Comparison of ENCODE assay signal across 9 cellular contexts in genomic region chr14:53055003-53055402, GRCh38.
A peak's percentile ranks its signal among the peaks of the same experiment; 100 is the strongest.
DNase-seq lines count a peak whose midpoint lies in the region; ATAC-seq, FAIRE-seq and TF ChIP-seq lines count a peak whose summit lies in the region.
"Had no signal": no experiment of that assay in that cellular context is flagged by ENCODE, and none has a peak within 500 bp of the region (broad histone marks: within the 10 kb centered on the region; RNA-seq: fewer than 3 reads in every experiment).

No MANE protein-coding gene starts in this region.

- no peak overlapping the region for H3K9ac ChIP-seq in keratinocyte (ENCODE audit: control insufficient read depth, extremely low read depth, insufficient read depth, low read length)

- H3K36me3 Mint-ChIP-seq in activated naive CD4-positive, alpha-beta T cell treated with anti-CD3 and anti-CD28 coated beads, Interleukin-2, amount 50 U/mL, for 72 hours = peaks cover 0 to 10% of the 10 kb centered on the region in 2 donors
- peaks cover 30% of the 10 kb centered on the region for H3K36me3 Mint-ChIP-seq in activated naive CD4-positive, alpha-beta T cell treated with anti-CD3 and anti-CD28 coated beads, Interleukin-2, amount 10 ng/mL, durations not matched to agents 7 days and 5 days

- H3K4me3 ChIP-seq in keratinocyte (ENCODE audit: control insufficient read depth in 2 of 3, extremely low read depth in 1 of 3, insufficient read depth in 2 of 3, low read depth in 1 of 3, low read length in 3 of 3) (no peak overlapping the region), tibial artery (no peak overlapping the region)

- peak; percentile 75 for FAIRE-seq in keratinocyte (lab: Jason Lieb, UNC)

- H3K27ac Mint-ChIP-seq in activated naive CD4-positive, alpha-beta T cell treated with anti-CD3 and anti-CD28 coated beads, Interleukin-2, amount 50 U/mL, for 72 hours = no peak overlapping the region
- no peak overlapping the region for H3K27ac Mint-ChIP-seq in activated naive CD4-positive, alpha-beta T cell treated with anti-CD3 and anti-CD28 coated beads, Interleukin-2, amount 10 ng/mL, durations not matched to agents 7 days and 5 days
- H3K27ac Mint-ChIP-seq: dendritic cell treated with granulocyte-macrophage colony-stimulating factor and Interleukin-4, amounts not matched to agents 40 ng/mL and 50 ng/mL, for 4 days had no signal

- dilution Hi-C loops in keratinocyte (cut with MboI; ENCODE audit: extremely low pct_ligation_motif_present, low sequenced_read_pairs) = no loop called here

- H3K36me3 ChIP-seq in keratinocyte (ENCODE audit: control insufficient read depth in 2 of 2, extremely low read depth in 1 of 2, insufficient read depth in 2 of 2, low read length in 2 of 2) = peaks cover 0 to 2% of the 10 kb centered on the region in 2 experiments
- H3K36me3 ChIP-seq in tibial artery = peaks cover 0 to 4% (median 0%) of the 10 kb centered on the region in 3 donors

- no peak overlapping the region for H3K4me2 ChIP-seq in keratinocyte (ENCODE audit: control insufficient read depth, extremely low read depth, insufficient read depth, low read depth, low read length)

- peaks cover 2% of the 10 kb centered on the region for H3K4me1 Mint-ChIP-seq in activated naive CD4-positive, alpha-beta T cell treated with anti-CD3 and anti-CD28 coated beads, Interleukin-2, amount 10 ng/mL, durations not matched to agents 7 days and 5 days

- H3K27ac ChIP-seq in keratinocyte (ENCODE audit: control insufficient read depth, insufficient read depth, low read length) (no peak overlapping the region), tibial artery (no peak overlapping the region)

- H3K27me3 ChIP-seq in keratinocyte (ENCODE audit: control insufficient read depth, extremely low read depth, insufficient read depth, low read length) (no peaks in the 10 kb centered on the region), tibial artery (no peaks in the 10 kb centered on the region)

- no peaks in the 10 kb centered on the region for H3K9me3 Mint-ChIP-seq in activated naive CD4-positive, alpha-beta T cell treated with anti-CD3 and anti-CD28 coated beads, Interleukin-2, amount 50 U/mL, for 72 hours
- H3K9me3 Mint-ChIP-seq in activated naive CD4-positive, alpha-beta T cell treated with anti-CD3 and anti-CD28 coated beads, Interleukin-2, amount 10 ng/mL, durations not matched to agents 7 days and 5 days = no peaks in the 10 kb centered on the region
- H3K9me3 Mint-ChIP-seq: dendritic cell treated with granulocyte-macrophage colony-stimulating factor and Interleukin-4, amounts not matched to agents 40 ng/mL and 50 ng/mL, for 4 days had no signal

- no peaks in the 10 kb centered on the region for H3K4me1 ChIP-seq in keratinocyte (ENCODE audit: control insufficient read depth, extremely low read depth, insufficient read depth, low read length)
- peaks cover 0 to 11% (median 0%) of the 10 kb centered on the region in 4 donors for H3K4me1 ChIP-seq in tibial artery

- no peaks in the 10 kb centered on the region for H4K20me1 ChIP-seq in keratinocyte (ENCODE audit: control insufficient read depth, extremely low read depth, insufficient read depth, low read length)

- H3K27me3 Mint-ChIP-seq in activated naive CD4-positive, alpha-beta T cell treated with anti-CD3 and anti-CD28 coated beads, Interleukin-2, amount 10 ng/mL, durations not matched to agents 7 days and 5 days = no peaks in the 10 kb centered on the region
- H3K27me3 Mint-ChIP-seq: dendritic cell treated with granulocyte-macrophage colony-stimulating factor and Interleukin-4, amounts not matched to agents 40 ng/mL and 50 ng/mL, for 4 days had no signal

- intact Hi-C loops in tibial artery (cut with DNase I; ENCODE audit: low total_unique reads) = loop anchor here (10.0 kb wide), 1 partner anchor 230 kb away; no protein-coding TSS in a partner anchor

- peak in 2 of 3 experiments; percentile 55 to 65 for TF ChIP-seq CTCF in keratinocyte (optimal IDR thresholded peaks at IDR 0.05 in 1 of 3, IDR thresholded peaks at IDR 0.05 in 1 of 3, conservative IDR thresholded peaks at IDR 0.05 in 1 of 3; ENCODE audit: extremely low read depth in 1 of 3, insufficient read depth in 2 of 3, low read length in 3 of 3)
- TF ChIP-seq CTCF in tibial artery (IDR thresholded peaks at IDR 0.05) = peak; percentile 50 to 68

- DNase-seq in activated naive CD4-positive, alpha-beta T cell treated with anti-CD3 and anti-CD28 coated beads, Interleukin-2, amount 50 U/mL, for 72 hours (ENCODE audit: low spot score in 2 of 2) = no peak
- DNase-seq in activated naive CD4-positive, alpha-beta T cell treated with anti-CD3 and anti-CD28 coated beads, Interleukin-2, amount 10 ng/mL, durations not matched to agents 7 days and 5 days = no peak
- peak; percentile 35 for DNase-seq in NCI-H526 treated with DMSO at 0.1 percent for 48 hours (lab: John Stamatoyannopoulos, UW)
- DNase-seq in T47D (ENCODE audit: low read depth in 1 of 2, low spot score in 1 of 2) = peak; percentile 50 to 68
- DNase-seq in keratinocyte (ENCODE audit: low read depth, low spot score) = no peak
- DNase-seq in tibial artery = no peak

- H2AFZ ChIP-seq in keratinocyte (ENCODE audit: control insufficient read depth, low read length) = no peak overlapping the region

- H3K4me3 Mint-ChIP-seq in activated naive CD4-positive, alpha-beta T cell treated with anti-CD3 and anti-CD28 coated beads, Interleukin-2, amount 10 ng/mL, durations not matched to agents 7 days and 5 days = no peak overlapping the region
- H3K4me3 Mint-ChIP-seq: dendritic cell treated with granulocyte-macrophage colony-stimulating factor and Interleukin-4, amounts not matched to agents 40 ng/mL and 50 ng/mL, for 4 days had no signal

- no peaks in the 10 kb centered on the region for H3K9me1 ChIP-seq in keratinocyte (ENCODE audit: control insufficient read depth, extremely low read depth, insufficient read depth, low read length)

- no peaks in the 10 kb centered on the region for H3K79me2 ChIP-seq in keratinocyte (ENCODE audit: control insufficient read depth, insufficient read depth, low read length)

- in situ Hi-C loops in T47D (cut with HindIII; ENCODE audit: low pct_unique_long_range_greater_than_20kb, low sequenced_read_pairs) = no loop called here

- CTCF ChIA-PET in activated naive CD4-positive, alpha-beta T cell treated with anti-CD3 and anti-CD28 coated beads, Interleukin-2, amount 10 ng/mL, durations not matched to agents 7 days and 5 days (lab: Charles Lee) = interaction anchor here (1.0 to 3.4 kb wide), 12 partner anchors 9 to 251 kb away, joined by 4 to 12 read pairs (median 6); partner anchors contain the start of gene DDHD1

- peak; percentile 40 to 62 for ATAC-seq in activated naive CD4-positive, alpha-beta T cell treated with anti-CD3 and anti-CD28 coated beads, Interleukin-2, amount 50 U/mL, for 72 hours
- peak; percentile 54 for ATAC-seq in HG03066 (IDR thresholded peaks at IDR 0.05; ENCODE audit: low read depth, unreplicated experiment)
- no peak for ATAC-seq in HG03175 (IDR thresholded peaks at IDR 0.05; ENCODE audit: unreplicated experiment)

- H3K9me3 ChIP-seq in keratinocyte (ENCODE audit: control insufficient read depth, low read depth, low read length) (no peaks in the 10 kb centered on the region), tibial artery (no peaks in the 10 kb centered on the region)

Comparison
In these comparisons a context has a peak if more than half of its experiments do, and no peak if none do; other contexts are left out.
1. DNase-seq: peak in NCI-H526 treated with DMSO at 0.1 percent for 48 hours (single experiment) and T47D (2 of 2); none in activated naive CD4-positive, alpha-beta T cell treated with anti-CD3 and anti-CD28 coated beads, Interleukin-2, amount 50 U/mL, for 72 hours (0 of 2), activated naive CD4-positive, alpha-beta T cell treated with anti-CD3 and anti-CD28 coated beads, Interleukin-2, amount 10 ng/mL, durations not matched to agents 7 days and 5 days (single experiment), keratinocyte (single experiment) and tibial artery (0 of 2).